In the genomic region with DNA sequence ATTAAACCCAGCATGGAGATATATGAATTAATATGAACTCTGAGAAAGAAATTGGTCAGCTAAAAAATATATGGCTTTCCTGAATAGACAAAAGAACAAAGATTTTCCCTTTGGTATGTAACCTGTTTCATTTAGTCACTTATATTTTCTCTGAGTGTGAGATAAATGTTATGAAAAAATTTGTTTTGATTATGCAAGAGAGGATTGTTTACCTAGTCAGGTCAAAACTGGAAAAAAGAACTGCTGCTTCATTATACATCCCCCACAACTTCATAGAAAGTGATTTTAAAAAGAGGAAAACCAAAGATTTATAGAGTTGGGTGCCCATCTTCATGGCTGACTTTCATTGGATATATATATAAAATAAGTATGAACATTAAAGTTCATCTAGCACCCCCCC, we compare ENCODE assay signal across 22 cellular contexts.
"Had no signal": no experiment of that assay in that cellular context is flagged by ENCODE, and none has a peak within 500 bp of the region (broad histone marks: within the 10 kb centered on the region; RNA-seq: fewer than 3 reads in every experiment).

No MANE protein-coding gene starts in this region.

- H3K4me1 ChIP-seq: colonic mucosa had no signal

- H3K9me3 Mint-ChIP-seq: activated CD4-positive, alpha-beta memory T cell treated with anti-CD3 and anti-CD28 coated beads, Interleukin-2, amount 10 ng/mL, durations not matched to agents 7 days and 5 days; brain had no signal

- H3K4me1 Mint-ChIP-seq: brain had no signal

- H3K9me3 ChIP-seq: colonic mucosa, neutrophil, transverse colon had no signal

- H3K36me3 ChIP-seq: colonic mucosa, heart right ventricle, neutrophil, transverse colon had no signal

- H3K27ac ChIP-seq: colonic mucosa, epithelial cell of prostate, heart right ventricle, neutrophil, transverse colon, VCaP had no signal

- H3K27me3 Mint-ChIP-seq: activated CD4-positive, alpha-beta memory T cell treated with anti-CD3 and anti-CD28 coated beads, Interleukin-2, amount 10 ng/mL, durations not matched to agents 7 days and 5 days; naive thymus-derived CD8-positive, alpha-beta T cell had no signal

- H3K4me3 Mint-ChIP-seq: activated CD4-positive, alpha-beta memory T cell treated with anti-CD3 and anti-CD28 coated beads, Interleukin-2, amount 10 ng/mL, durations not matched to agents 7 days and 5 days; activated CD4-positive, alpha-beta T cell treated with anti-CD3 and anti-CD28 coated beads, Interleukin-2, amount 10 ng/mL, durations not matched to agents 24 days and 14 days; brain; endodermal cell; naive thymus-derived CD8-positive, alpha-beta T cell; stimulated activated naive B cell treated with anti-CD40 and anti-IgM and Interleukin-4, amounts not matched to agents 10 μg/mL and 1 μg/mL and 100 μg/mL, for 72 hours had no signal

- ATAC-seq: activated CD4-positive, CD25-positive, alpha-beta regulatory T cell treated with anti-CD3 and anti-CD28 coated beads, Interleukin-2, amount 50 U/mL, for 24 hours; heart right ventricle; left colon; naive thymus-derived CD8-positive, alpha-beta T cell; sciatic nerve; stimulated activated naive B cell treated with anti-CD40 and anti-IgM and Interleukin-4, amounts not matched to agents 10 μg/mL and 1 μg/mL and 100 μg/mL, for 72 hours had no signal

- H3K4me3 ChIP-seq: colonic mucosa, heart right ventricle, lung, transverse colon had no signal

- H3K27ac Mint-ChIP-seq: activated CD4-positive, alpha-beta memory T cell treated with anti-CD3 and anti-CD28 coated beads, Interleukin-2, amount 10 ng/mL, durations not matched to agents 7 days and 5 days; activated CD4-positive, alpha-beta T cell treated with anti-CD3 and anti-CD28 coated beads, Interleukin-2, amount 10 ng/mL, durations not matched to agents 24 days and 14 days; brain; endodermal cell; stimulated activated naive B cell treated with anti-CD40 and anti-IgM and Interleukin-4, amounts not matched to agents 10 μg/mL and 1 μg/mL and 100 μg/mL, for 72 hours had no signal

- H3K36me3 Mint-ChIP-seq: brain; stimulated activated naive B cell treated with anti-CD40 and anti-IgM and Interleukin-4, amounts not matched to agents 10 μg/mL and 1 μg/mL and 100 μg/mL, for 72 hours had no signal

- H3K27me3 ChIP-seq: colonic mucosa, heart right ventricle, transverse colon had no signal

- DNase-seq: activated CD4-positive, alpha-beta memory T cell treated with anti-CD3 and anti-CD28 coated beads, Interleukin-2, amount 10 ng/mL, durations not matched to agents 7 days and 5 days; activated CD4-positive, alpha-beta T cell treated with anti-CD3 and anti-CD28 coated beads, Interleukin-2, amount 10 ng/mL, durations not matched to agents 24 days and 14 days; activated effector memory CD4-positive, alpha-beta T cell treated with anti-CD3 and anti-CD28 coated beads, Interleukin-2, amount 50 U/mL, for 16 hours; activated naive CD4-positive, alpha-beta T cell treated with anti-CD3 and anti-CD28 coated beads, Interleukin-2, amount 50 U/mL, for 16 hours; aorta; central memory CD4-positive, alpha-beta T cell; colonic mucosa; endodermal cell; heart right ventricle; left colon; naive thymus-derived CD8-positive, alpha-beta T cell; small intestine; stimulated activated CD4-positive, alpha-beta T cell treated with anti-CD3 and anti-CD28 coated beads, Interleukin-15, amount 100 ng/mL, for 24 hours; stimulated activated naive B cell treated with anti-CD40 and anti-IgM and Interleukin-4, amounts not matched to agents 10 μg/mL and 1 μg/mL and 100 μg/mL, for 72 hours; transverse colon had no signal
